12 cellular contexts compared by ENCODE assay signal in genomic region chr1:114032271-114033218, GRCh38. TPM values are rescaled to one million over a fixed set of nuclear protein-coding genes. Genes with fewer than 3 reads are reported as not detected.
DNase-seq lines count a peak whose midpoint lies in the region; ATAC-seq and TF ChIP-seq lines count a peak whose summit lies in the region.
"Had no signal": no experiment of that assay in that cellular context is flagged by ENCODE, and none has a peak within 500 bp of the region (broad histone marks: within the 10 kb centered on the region; RNA-seq: fewer than 3 reads in every experiment).

No MANE protein-coding gene starts in this region.

- no peaks in the 10 kb centered on the region for H3K4me1 Mint-ChIP-seq in activated naive CD8-positive, alpha-beta T cell treated with anti-CD3 and anti-CD28 coated beads, Interleukin-2, amount 50 U/mL, for 24 hours
- no peaks in the 10 kb centered on the region for H3K4me1 Mint-ChIP-seq in activated naive CD8-positive, alpha-beta T cell treated with anti-CD3 and anti-CD28 coated beads for 36 hours
- no peaks in the 10 kb centered on the region for H3K4me1 Mint-ChIP-seq in activated T-helper 17 cell treated with anti-CD3 and anti-CD28 coated beads, Interleukin-2, amount 50 U/mL, for 72 hours
- H3K4me1 Mint-ChIP-seq: memory B cell had no signal

- no peaks in the 10 kb centered on the region for H3K36me3 Mint-ChIP-seq in activated naive CD8-positive, alpha-beta T cell treated with anti-CD3 and anti-CD28 coated beads, Interleukin-2, amount 50 U/mL, for 24 hours (ENCODE audit: low read depth)
- no peaks in the 10 kb centered on the region for H3K36me3 Mint-ChIP-seq in activated naive CD8-positive, alpha-beta T cell treated with anti-CD3 and anti-CD28 coated beads for 36 hours
- H3K36me3 Mint-ChIP-seq in activated T-helper 17 cell treated with anti-CD3 and anti-CD28 coated beads, Interleukin-2, amount 50 U/mL, for 72 hours (ENCODE audit: low read depth), result no peaks in the 10 kb centered on the region
- H3K36me3 Mint-ChIP-seq: memory B cell had no signal

- ATAC-seq in activated naive CD8-positive, alpha-beta T cell treated with anti-CD3 and anti-CD28 coated beads, Interleukin-2, amount 50 U/mL, for 24 hours, result peak; percentile 54
- peak; percentile 44 for ATAC-seq in activated T-helper 17 cell treated with anti-CD3 and anti-CD28 coated beads, Interleukin-2, amount 50 U/mL, for 72 hours (replicated peaks)
- no peak for ATAC-seq in GM21515 (IDR thresholded peaks at IDR 0.05; ENCODE audit: unreplicated experiment)
- ATAC-seq in lower lobe of right lung, result no peak
- ATAC-seq in GM21825 (IDR thresholded peaks at IDR 0.05; ENCODE audit: unreplicated experiment), result no peak
- ATAC-seq: activated CD8-positive, alpha-beta T cell treated with anti-CD3 and anti-CD28 coated beads for 36 hours; sciatic nerve had no signal

- no peak overlapping the region for H3K4me3 Mint-ChIP-seq in activated naive CD8-positive, alpha-beta T cell treated with anti-CD3 and anti-CD28 coated beads, Interleukin-2, amount 50 U/mL, for 24 hours
- no peak overlapping the region for H3K4me3 Mint-ChIP-seq in activated naive CD8-positive, alpha-beta T cell treated with anti-CD3 and anti-CD28 coated beads for 36 hours
- H3K4me3 Mint-ChIP-seq in activated T-helper 17 cell treated with anti-CD3 and anti-CD28 coated beads, Interleukin-2, amount 50 U/mL, for 72 hours, result no peak overlapping the region
- H3K4me3 Mint-ChIP-seq: activated CD8-positive, alpha-beta T cell treated with anti-CD3 and anti-CD28 coated beads for 36 hours; memory B cell had no signal

- WGBS in iPS DF 6.9 (ENCODE audit: insufficient coverage, insufficient read length), result no CpG with 5 or more reads among the region's 7 CpGs

- H3K27ac Mint-ChIP-seq in activated naive CD8-positive, alpha-beta T cell treated with anti-CD3 and anti-CD28 coated beads, Interleukin-2, amount 50 U/mL, for 24 hours, result no peak overlapping the region
- H3K27ac Mint-ChIP-seq in activated naive CD8-positive, alpha-beta T cell treated with anti-CD3 and anti-CD28 coated beads for 36 hours, result no peak overlapping the region
- no peak overlapping the region for H3K27ac Mint-ChIP-seq in activated T-helper 17 cell treated with anti-CD3 and anti-CD28 coated beads, Interleukin-2, amount 50 U/mL, for 72 hours
- H3K27ac Mint-ChIP-seq: activated CD8-positive, alpha-beta T cell treated with anti-CD3 and anti-CD28 coated beads for 36 hours; memory B cell had no signal

- TF ChIP-seq CTCF in lower lobe of right lung (IDR thresholded peaks at IDR 0.05), result no peak

- H3K36me3 ChIP-seq in iPS DF 6.9 (ENCODE audit: control insufficient read depth, insufficient read depth, low read length) (no peaks in the 10 kb centered on the region), lower lobe of right lung (no peaks in the 10 kb centered on the region)

- no peaks in the 10 kb centered on the region for H3K27me3 Mint-ChIP-seq in activated naive CD8-positive, alpha-beta T cell treated with anti-CD3 and anti-CD28 coated beads, Interleukin-2, amount 50 U/mL, for 24 hours
- H3K27me3 Mint-ChIP-seq in activated naive CD8-positive, alpha-beta T cell treated with anti-CD3 and anti-CD28 coated beads for 36 hours, result no peaks in the 10 kb centered on the region
- H3K27me3 Mint-ChIP-seq in activated T-helper 17 cell treated with anti-CD3 and anti-CD28 coated beads, Interleukin-2, amount 50 U/mL, for 72 hours, result peaks cover under 1% of the 10 kb centered on the region
- H3K27me3 Mint-ChIP-seq: activated CD8-positive, alpha-beta T cell treated with anti-CD3 and anti-CD28 coated beads for 36 hours; memory B cell had no signal

- no peak for DNase-seq in activated naive CD8-positive, alpha-beta T cell treated with anti-CD3 and anti-CD28 coated beads, Interleukin-2, amount 50 U/mL, for 24 hours
- DNase-seq in activated naive CD8-positive, alpha-beta T cell treated with anti-CD3 and anti-CD28 coated beads for 36 hours, result no peak
- DNase-seq in iPS DF 6.9 (ENCODE audit: low read depth, low spot score), result no peak
- no peak for DNase-seq in lower lobe of right lung
- no peak for DNase-seq in activated CD8-positive, alpha-beta memory T cell treated with anti-CD3 and anti-CD28 coated beads, Interleukin-2, amount 50 U/mL, for 48 hours
- DNase-seq: amniotic stem cell had no signal

- intact Hi-C loops in lower lobe of right lung (cut with DNase I), result no loop called here

- H3K9me3 ChIP-seq in iPS DF 6.9 (ENCODE audit: control insufficient read depth, insufficient read depth, low read length) (no peaks in the 10 kb centered on the region), lower lobe of right lung (no peaks in the 10 kb centered on the region)

- peak overlapping the region; percentile 74 for H3K27ac ChIP-seq in iPS DF 6.9 (ENCODE audit: low read length)
- H3K27ac ChIP-seq in lower lobe of right lung, result no peak overlapping the region

- H3K4me3 ChIP-seq in iPS DF 6.9 (ENCODE audit: low read length) (peak overlapping the region; percentile 1; the same call in 1 of the 2 replicates), lower lobe of right lung (no peak overlapping the region)

- H3K9me3 Mint-ChIP-seq in activated naive CD8-positive, alpha-beta T cell treated with anti-CD3 and anti-CD28 coated beads, Interleukin-2, amount 50 U/mL, for 24 hours, result no peaks in the 10 kb centered on the region
- H3K9me3 Mint-ChIP-seq in activated naive CD8-positive, alpha-beta T cell treated with anti-CD3 and anti-CD28 coated beads for 36 hours, result no peaks in the 10 kb centered on the region
- H3K9me3 Mint-ChIP-seq in activated T-helper 17 cell treated with anti-CD3 and anti-CD28 coated beads, Interleukin-2, amount 50 U/mL, for 72 hours, result no peaks in the 10 kb centered on the region
- H3K9me3 Mint-ChIP-seq: activated CD8-positive, alpha-beta T cell treated with anti-CD3 and anti-CD28 coated beads for 36 hours; memory B cell had no signal

- H3K27me3 ChIP-seq in iPS DF 6.9 (ENCODE audit: control insufficient read depth, insufficient read depth, low read length) (no peaks in the 10 kb centered on the region), lower lobe of right lung (ENCODE audit: low read depth) (no peaks in the 10 kb centered on the region)

- H3K4me1 ChIP-seq in iPS DF 6.9 (ENCODE audit: control insufficient read depth, insufficient read depth, low read length) (peaks cover 2% of the 10 kb centered on the region; the same call in 1 of the 2 replicates), lower lobe of right lung (no peaks in the 10 kb centered on the region)

RNA-seq across cellular contexts. Expression of gene OLFML3, which starts 53.3 kb away (rescaled TPM):
- under 1 TPM in 1 of 2 experiments, not detected in 1; 0.20 TPM for total RNA-seq in activated naive CD8-positive, alpha-beta T cell treated with anti-CD3 and anti-CD28 coated beads for 36 hours
- under 1 TPM; 0.13 to 0.40 TPM for total RNA-seq in activated T-helper 17 cell treated with anti-CD3 and anti-CD28 coated beads, Interleukin-2, amount 50 U/mL, for 72 hours
- 38.9 TPM for total RNA-seq in lower lobe of right lung

Comparison
In these comparisons a context has a peak if more than half of its experiments do, and no peak if none do; other contexts are left out.
1. ATAC-seq: peak in activated naive CD8-positive, alpha-beta T cell treated with anti-CD3 and anti-CD28 coated beads, Interleukin-2, amount 50 U/mL, for 24 hours (single experiment) and activated T-helper 17 cell treated with anti-CD3 and anti-CD28 coated beads, Interleukin-2, amount 50 U/mL, for 72 hours (single experiment); none in GM21515 (single experiment), lower lobe of right lung (0 of 2) and GM21825 (single experiment).
2. RNA of gene OLFML3, which starts 53.3 kb away (total RNA-seq): 38.9 TPM in lower lobe of right lung (single experiment); 0.13 to 0.40 TPM in activated T-helper 17 cell treated with anti-CD3 and anti-CD28 coated beads, Interleukin-2, amount 50 U/mL, for 72 hours and 0.20 TPM in activated naive CD8-positive, alpha-beta T cell treated with anti-CD3 and anti-CD28 coated beads for 36 hours; every median in the first group is over 10 times any median in the second.